ENCODE assay signal across 1 cellular context in the genomic region with DNA sequence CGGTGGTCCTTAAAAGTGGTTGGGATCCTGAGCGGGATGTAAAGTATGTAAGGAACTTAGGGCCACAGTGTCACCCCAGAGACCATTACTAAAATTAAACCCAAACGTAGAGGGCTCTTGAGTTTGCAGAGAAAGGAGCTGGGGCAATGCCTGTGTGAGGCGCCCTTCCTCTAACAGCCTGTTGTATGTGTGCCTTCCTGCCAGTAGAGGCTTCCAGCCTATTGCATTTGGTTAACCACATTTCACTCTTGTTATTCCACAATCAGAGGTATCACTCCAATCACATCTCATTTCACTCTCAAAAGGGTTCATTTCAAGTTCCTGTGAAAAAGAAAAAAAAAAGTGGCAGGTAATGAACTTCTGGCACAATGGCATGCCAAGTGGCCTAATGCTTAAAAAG.
TF ChIP-seq lines count a peak whose summit lies in the region.

No MANE protein-coding gene starts in this region.

TF ChIP-seq in GM23338, 12 proteins besides CTCF, POLR2A, EP300 and RAD21 (continued from another document):
- TF ChIP-seq, protein P1, sequence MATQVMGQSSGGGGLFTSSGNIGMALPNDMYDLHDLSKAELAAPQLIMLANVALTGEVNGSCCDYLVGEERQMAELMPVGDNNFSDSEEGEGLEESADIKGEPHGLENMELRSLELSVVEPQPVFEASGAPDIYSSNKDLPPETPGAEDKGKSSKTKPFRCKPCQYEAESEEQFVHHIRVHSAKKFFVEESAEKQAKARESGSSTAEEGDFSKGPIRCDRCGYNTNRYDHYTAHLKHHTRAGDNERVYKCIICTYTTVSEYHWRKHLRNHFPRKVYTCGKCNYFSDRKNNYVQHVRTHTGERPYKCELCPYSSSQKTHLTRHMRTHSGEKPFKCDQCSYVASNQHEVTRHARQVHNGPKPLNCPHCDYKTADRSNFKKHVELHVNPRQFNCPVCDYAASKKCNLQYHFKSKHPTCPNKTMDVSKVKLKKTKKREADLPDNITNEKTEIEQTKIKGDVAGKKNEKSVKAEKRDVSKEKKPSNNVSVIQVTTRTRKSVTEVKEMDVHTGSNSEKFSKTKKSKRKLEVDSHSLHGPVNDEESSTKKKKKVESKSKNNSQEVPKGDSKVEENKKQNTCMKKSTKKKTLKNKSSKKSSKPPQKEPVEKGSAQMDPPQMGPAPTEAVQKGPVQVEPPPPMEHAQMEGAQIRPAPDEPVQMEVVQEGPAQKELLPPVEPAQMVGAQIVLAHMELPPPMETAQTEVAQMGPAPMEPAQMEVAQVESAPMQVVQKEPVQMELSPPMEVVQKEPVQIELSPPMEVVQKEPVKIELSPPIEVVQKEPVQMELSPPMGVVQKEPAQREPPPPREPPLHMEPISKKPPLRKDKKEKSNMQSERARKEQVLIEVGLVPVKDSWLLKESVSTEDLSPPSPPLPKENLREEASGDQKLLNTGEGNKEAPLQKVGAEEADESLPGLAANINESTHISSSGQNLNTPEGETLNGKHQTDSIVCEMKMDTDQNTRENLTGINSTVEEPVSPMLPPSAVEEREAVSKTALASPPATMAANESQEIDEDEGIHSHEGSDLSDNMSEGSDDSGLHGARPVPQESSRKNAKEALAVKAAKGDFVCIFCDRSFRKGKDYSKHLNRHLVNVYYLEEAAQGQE (IDR thresholded peaks at IDR 0.05; ENCODE audit: unreplicated experiment): no peak
- no peak for TF ChIP-seq JUNB (IDR thresholded peaks at IDR 0.05; ENCODE audit: unreplicated experiment)
